ENCODE assay signal across 17 cellular contexts in genomic region chr21:41025057-41025390, GRCh38.
"Had no signal": no experiment of that assay in that cellular context is flagged by ENCODE, and none has a peak within 500 bp of the region (broad histone marks: within the 10 kb centered on the region; RNA-seq: fewer than 3 reads in every experiment).

No MANE protein-coding gene starts in this region.

- H2AFZ ChIP-seq: parathyroid adenoma had no signal

- H3K79me2 ChIP-seq: parathyroid adenoma had no signal

- H3K9ac ChIP-seq: parathyroid adenoma had no signal

- DNase-seq: activated CD8-positive, alpha-beta memory T cell treated with anti-CD3 and anti-CD28 coated beads for 24 hours; activated CD8-positive, alpha-beta memory T cell treated with anti-CD3 and anti-CD28 coated beads, Interleukin-2, amount 50 U/mL, for 4 hours; activated naive CD4-positive, alpha-beta T cell; activated T-cell treated with anti-CD3 and anti-CD28 coated beads, Interleukin-2, amount 50 U/mL, for 24 hours; erythroblast; immature natural killer cell; lower lobe of right lung; natural killer cell; right lobe of liver; stomach; T-cell; WERI-Rb-1 had no signal

- H3K4me3 ChIP-seq: coronary artery, lower lobe of right lung, right lobe of liver, stomach, suprapubic skin, vagina had no signal

- H3K27ac ChIP-seq: coronary artery, foreskin keratinocyte, lower lobe of right lung, parathyroid adenoma, right lobe of liver, stomach, suprapubic skin, vagina, WERI-Rb-1 had no signal

- H3K27me3 ChIP-seq: right lobe of liver, suprapubic skin, vagina had no signal

- H3K36me3 ChIP-seq: lower lobe of right lung, right lobe of liver, stomach, suprapubic skin, vagina, WERI-Rb-1 had no signal

- H3K4me1 ChIP-seq: foreskin keratinocyte, lower lobe of right lung, parathyroid adenoma, suprapubic skin, vagina had no signal

- H3K9me3 ChIP-seq: lower lobe of right lung, right lobe of liver, vagina had no signal
